In the genomic region with DNA sequence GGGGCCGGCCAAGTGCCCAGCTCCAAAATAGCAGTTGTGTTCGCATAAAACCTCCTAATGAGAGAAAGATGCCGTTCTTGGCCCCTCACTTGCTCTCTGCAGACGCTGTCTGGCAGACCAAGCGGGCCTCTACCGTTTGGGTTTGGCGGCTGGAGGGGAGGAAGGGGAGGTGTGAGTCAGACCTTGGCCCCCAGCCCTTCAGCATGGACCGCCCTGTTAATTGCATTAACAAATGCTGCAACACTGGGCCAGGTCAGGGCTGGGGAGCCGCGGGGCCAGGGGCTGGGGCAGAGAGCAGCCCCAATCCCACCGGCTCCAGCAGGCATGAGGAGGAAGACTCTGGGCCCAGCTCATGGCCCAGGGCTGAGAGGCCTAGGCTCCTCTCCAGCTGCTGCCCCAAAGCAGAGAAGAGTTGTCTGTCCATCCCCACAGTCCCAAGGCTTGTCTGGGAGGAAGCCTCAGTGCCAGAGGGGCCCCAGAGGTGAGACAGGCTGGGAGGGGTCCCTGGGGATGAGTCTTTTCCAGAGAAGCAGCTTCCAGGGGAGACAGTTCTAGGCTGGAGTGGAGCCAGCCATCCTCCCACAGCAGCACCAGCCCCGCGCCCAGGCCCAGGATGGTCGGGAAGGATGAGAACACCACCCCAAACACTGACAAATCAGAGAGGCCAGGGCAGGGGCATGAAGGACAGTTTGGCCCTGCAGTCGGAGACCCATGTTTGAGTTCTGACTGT, we compare ENCODE assay signal across 12 cellular contexts. TPM values are rescaled to one million over a fixed set of nuclear protein-coding genes. Genes with fewer than 3 reads are reported as not detected.
DNase-seq lines count a peak whose midpoint lies in the region; ATAC-seq and TF ChIP-seq lines count a peak whose summit lies in the region.
"Had no signal": no experiment of that assay in that cellular context is flagged by ENCODE, and none has a peak within 500 bp of the region (broad histone marks: within the 10 kb centered on the region; RNA-seq: fewer than 3 reads in every experiment).

No MANE protein-coding gene starts in this region.

- no peaks in the 10 kb centered on the region for H4K20me1 ChIP-seq in GM23338 (replicated peaks; ENCODE audit: insufficient read depth)

- no peaks in the 10 kb centered on the region for H3K9me3 ChIP-seq in colonic mucosa
- H3K9me3 ChIP-seq in stomach, result no peaks in the 10 kb centered on the region
- H3K9me3 ChIP-seq: SJSA1 had no signal

- H3K79me2 ChIP-seq in GM23338 (replicated peaks; ENCODE audit: insufficient read depth), result no peaks in the 10 kb centered on the region

- peak overlapping the region in 1 of 2 donors; percentile 26 for H3K9ac ChIP-seq in colonic mucosa (ENCODE audit: low read depth in 2 of 2, low read length in 2 of 2)

- H3K4me1 ChIP-seq in GM23338 (ENCODE audit: insufficient read depth) (no peaks in the 10 kb centered on the region), colonic mucosa (no peaks in the 10 kb centered on the region), stomach (peaks cover 28 to 77% (median 57%) of the 10 kb centered on the region in 4 donors)

- no peak for TF ChIP-seq CTCF in GM23338 (conservative IDR thresholded peaks at IDR 0.05; ENCODE audit: low read depth in 2 of 2)
- no peak for TF ChIP-seq CTCF in colonic mucosa (IDR thresholded peaks at IDR 0.05)
- TF ChIP-seq CTCF in stomach (IDR thresholded peaks at IDR 0.05), result no peak
- TF ChIP-seq CTCF in progenitor cell of endocrine pancreas (IDR thresholded peaks at IDR 0.05; ENCODE audit: unreplicated experiment), result no peak
- TF ChIP-seq CTCF in glutamatergic neuron (IDR thresholded peaks at IDR 0.05; ENCODE audit: partially characterized antibody, unreplicated experiment), result no peak

- H3K27me3 ChIP-seq in GM23338 (ENCODE audit: insufficient read depth) (no peaks in the 10 kb centered on the region), colonic mucosa (no peaks in the 10 kb centered on the region), stomach (no peaks in the 10 kb centered on the region)
- H3K27me3 ChIP-seq: SJSA1 had no signal

- no peak for TF ChIP-seq EP300 in stomach (IDR thresholded peaks at IDR 0.05)

- ATAC-seq in GM23338 (peak; percentile 42), HG03521 (IDR thresholded peaks at IDR 0.05; ENCODE audit: unreplicated experiment) (no peak)

- no peak overlapping the region for H3K4me2 ChIP-seq in GM23338

- no peak for TF ChIP-seq POLR2A in stomach (IDR thresholded peaks at IDR 0.05)

- intact Hi-C loops in colonic mucosa (cut with DNase I), result no loop called here
- intact Hi-C loops in stomach (cut with DNase I; ENCODE audit: low total_unique reads), result no loop called here

- no peak for DNase-seq in GM23338 (ENCODE audit: low spot score)
- peak; percentile 60 for DNase-seq in colonic mucosa
- DNase-seq in iris pigment epithelial cell (ENCODE audit: low read depth), result peak; percentile 67
- DNase-seq in stomach, result no peak
- DNase-seq in progenitor cell of endocrine pancreas (ENCODE audit: low spot score, unreplicated experiment), result no peak
- DNase-seq in DMS79 treated with DMSO at 0.1 percent for 48 hours (lab: John Stamatoyannopoulos, UW), result no peak
- DNase-seq in glutamatergic neuron, result no peak
- DNase-seq: activated CD4-positive, alpha-beta T cell treated with anti-CD3 and anti-CD28 coated beads, Interleukin-2, amount 50 U/mL, for 1 hour; activated naive CD4-positive, alpha-beta T cell treated with anti-CD3 and anti-CD28 coated beads, Interleukin-2, amount 50 U/mL, for 16 hours; mammary epithelial cell had no signal

- H3K4me1 Mint-ChIP-seq in GM23338 (no peaks in the 10 kb centered on the region), progenitor cell of endocrine pancreas (ENCODE audit: low read depth) (no peaks in the 10 kb centered on the region), glutamatergic neuron (ENCODE audit: low read depth, unreplicated experiment) (peaks cover 4% of the 10 kb centered on the region)

- no peaks in the 10 kb centered on the region for H3F3A ChIP-seq in GM23338 (replicated peaks; ENCODE audit: low read depth)

- no peaks in the 10 kb centered on the region; the same call in 2 of the 3 replicates for H3K9me3 Mint-ChIP-seq in GM23338
- no peaks in the 10 kb centered on the region for H3K9me3 Mint-ChIP-seq in progenitor cell of endocrine pancreas (ENCODE audit: low read depth)
- H3K9me3 Mint-ChIP-seq in glutamatergic neuron (ENCODE audit: unreplicated experiment), result peaks cover 4% of the 10 kb centered on the region

- H3K9me2 ChIP-seq in GM23338 (ENCODE audit: insufficient read depth), result no peaks in the 10 kb centered on the region

- H3K27me3 Mint-ChIP-seq in GM23338 (ENCODE audit: insufficient read depth, low read depth, poor library complexity) (peaks cover 4% of the 10 kb centered on the region), progenitor cell of endocrine pancreas (peaks cover 14% of the 10 kb centered on the region), glutamatergic neuron (ENCODE audit: unreplicated experiment) (peaks cover 2% of the 10 kb centered on the region)

- H3K27ac Mint-ChIP-seq in GM23338 (no peak overlapping the region), progenitor cell of endocrine pancreas (no peak overlapping the region), glutamatergic neuron (ENCODE audit: unreplicated experiment) (no peak overlapping the region)

- H3K27ac ChIP-seq in GM23338 (ENCODE audit: low read depth), result no peak overlapping the region
- H3K27ac ChIP-seq in colonic mucosa, result peak overlapping the region; percentile 46
- peak overlapping the region; percentile 42 to 85 (median 83) for H3K27ac ChIP-seq in stomach
- H3K27ac ChIP-seq: SJSA1 had no signal

- 58 to 79% (median 76%) methylated on average over 12 to 15 of the region's 15 CpGs for WGBS in stomach, 5 donors

- H3K4me3 ChIP-seq in GM23338, result no peak overlapping the region
- H3K4me3 ChIP-seq in colonic mucosa, result no peak overlapping the region
- H3K4me3 ChIP-seq in stomach, result no peak overlapping the region
- H3K4me3 ChIP-seq: SJSA1 had no signal

- no peaks in the 10 kb centered on the region for H3K36me3 Mint-ChIP-seq in GM23338 (ENCODE audit: low read depth)
- no peaks in the 10 kb centered on the region for H3K36me3 Mint-ChIP-seq in progenitor cell of endocrine pancreas (ENCODE audit: insufficient read depth)
- H3K36me3 Mint-ChIP-seq in glutamatergic neuron (ENCODE audit: unreplicated experiment), result no peaks in the 10 kb centered on the region

- H3K36me3 ChIP-seq in GM23338 (ENCODE audit: insufficient read depth), result no peaks in the 10 kb centered on the region
- no peaks in the 10 kb centered on the region for H3K36me3 ChIP-seq in colonic mucosa
- no peaks in the 10 kb centered on the region for H3K36me3 ChIP-seq in stomach
- H3K36me3 ChIP-seq: SJSA1 had no signal

- no peak overlapping the region for H2AFZ ChIP-seq in GM23338

- H3K4me3 Mint-ChIP-seq in GM23338, result no peak overlapping the region
- H3K4me3 Mint-ChIP-seq in progenitor cell of endocrine pancreas (ENCODE audit: low read depth), result no peak overlapping the region
- H3K4me3 Mint-ChIP-seq in glutamatergic neuron (ENCODE audit: unreplicated experiment), result no peak overlapping the region

TF ChIP-seq in GM23338, 12 proteins besides CTCF, POLR2A, EP300 and RAD21:
- TF ChIP-seq EZH2phosphoT487 (IDR thresholded peaks at IDR 0.05; ENCODE audit: unreplicated experiment), result no peak
- TF ChIP-seq ZNF331 (CRISPR knock-in tag; IDR thresholded peaks at IDR 0.05; ENCODE audit: low read depth), result no peak
- no peak for TF ChIP-seq ZNF114 (CRISPR knock-in tag; IDR thresholded peaks at IDR 0.05)
- TF ChIP-seq, protein P1, sequence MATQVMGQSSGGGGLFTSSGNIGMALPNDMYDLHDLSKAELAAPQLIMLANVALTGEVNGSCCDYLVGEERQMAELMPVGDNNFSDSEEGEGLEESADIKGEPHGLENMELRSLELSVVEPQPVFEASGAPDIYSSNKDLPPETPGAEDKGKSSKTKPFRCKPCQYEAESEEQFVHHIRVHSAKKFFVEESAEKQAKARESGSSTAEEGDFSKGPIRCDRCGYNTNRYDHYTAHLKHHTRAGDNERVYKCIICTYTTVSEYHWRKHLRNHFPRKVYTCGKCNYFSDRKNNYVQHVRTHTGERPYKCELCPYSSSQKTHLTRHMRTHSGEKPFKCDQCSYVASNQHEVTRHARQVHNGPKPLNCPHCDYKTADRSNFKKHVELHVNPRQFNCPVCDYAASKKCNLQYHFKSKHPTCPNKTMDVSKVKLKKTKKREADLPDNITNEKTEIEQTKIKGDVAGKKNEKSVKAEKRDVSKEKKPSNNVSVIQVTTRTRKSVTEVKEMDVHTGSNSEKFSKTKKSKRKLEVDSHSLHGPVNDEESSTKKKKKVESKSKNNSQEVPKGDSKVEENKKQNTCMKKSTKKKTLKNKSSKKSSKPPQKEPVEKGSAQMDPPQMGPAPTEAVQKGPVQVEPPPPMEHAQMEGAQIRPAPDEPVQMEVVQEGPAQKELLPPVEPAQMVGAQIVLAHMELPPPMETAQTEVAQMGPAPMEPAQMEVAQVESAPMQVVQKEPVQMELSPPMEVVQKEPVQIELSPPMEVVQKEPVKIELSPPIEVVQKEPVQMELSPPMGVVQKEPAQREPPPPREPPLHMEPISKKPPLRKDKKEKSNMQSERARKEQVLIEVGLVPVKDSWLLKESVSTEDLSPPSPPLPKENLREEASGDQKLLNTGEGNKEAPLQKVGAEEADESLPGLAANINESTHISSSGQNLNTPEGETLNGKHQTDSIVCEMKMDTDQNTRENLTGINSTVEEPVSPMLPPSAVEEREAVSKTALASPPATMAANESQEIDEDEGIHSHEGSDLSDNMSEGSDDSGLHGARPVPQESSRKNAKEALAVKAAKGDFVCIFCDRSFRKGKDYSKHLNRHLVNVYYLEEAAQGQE (IDR thresholded peaks at IDR 0.05; ENCODE audit: unreplicated experiment), result no peak
- no peak for TF ChIP-seq JUNB (IDR thresholded peaks at IDR 0.05; ENCODE audit: unreplicated experiment)
TF ChIP-seq in GM23338: peak in this region for 0.

RNA-seq across cellular contexts. Expression of gene LTBP2, which starts 16.9 kb away (rescaled TPM):
- 0.49 and 2.1 TPM in 2 replicates for total RNA-seq in GM23338 (2014; rRNA removed; shearing (Covaris generic))
- polyA plus RNA-seq in GM23338 (2016; fragmentation: Nextera tagmentation; extraction: Ambion mirVana), result 0.27 and 0.35 TPM in 2 replicates
- 1 to 10 TPM; 1.9 to 3.7 TPM for total RNA-seq in colonic mucosa
- total RNA-seq in stomach, result 10 to 100 TPM in 3 of 5 donors, 1 to 10 TPM in 2; 5.8 to 36.2 (median 10.5) TPM
- 1 to 10 TPM; 2.9 to 5.9 (median 3.4) TPM for polyA plus RNA-seq in stomach
- total RNA-seq in progenitor cell of endocrine pancreas, result 0.47 and 0.79 TPM in 2 replicates
- total RNA-seq in glutamatergic neuron (ENCODE audit: unreplicated experiment), result 1.2 TPM

Comparison
In these comparisons a context has a peak if more than half of its experiments do, and no peak if none do; other contexts are left out.
1. DNase-seq: peak in colonic mucosa (single experiment) and iris pigment epithelial cell (single experiment); none in GM23338 (single experiment), stomach (single experiment), progenitor cell of endocrine pancreas (single experiment), DMS79 treated with DMSO at 0.1 percent for 48 hours (single experiment) and glutamatergic neuron (single experiment).